ENCODE assay signal across 8 cellular contexts in genomic region chr15:30859091-30859874, GRCh38. TPM values are rescaled to one million over a fixed set of nuclear protein-coding genes. Genes with fewer than 3 reads are reported as not detected.
DNase-seq lines count a peak whose midpoint lies in the region; ATAC-seq and TF ChIP-seq lines count a peak whose summit lies in the region.

No MANE protein-coding gene starts in this region.

- H4K91ac ChIP-seq in IMR-90 (ENCODE audit: insufficient read depth, low read depth, low read length): no peak overlapping the region

- BruUV-seq in IMR-90 (replicated peaks; lab: Mats Ljungman, UMichigan): no TSS peak

- H3K27me3 Mint-ChIP-seq in neural progenitor cell (ENCODE audit: insufficient read depth, low read depth): no peaks in the 10 kb centered on the region

- peaks cover 3% of the 10 kb centered on the region for H3K36me3 Mint-ChIP-seq in neural progenitor cell

- H3K56ac ChIP-seq in IMR-90 (ENCODE audit: extremely low read depth, insufficient read depth, low read length): no peak overlapping the region

- 33% methylated on average over 3 of the region's 7 CpGs; no CpG with 5 or more reads in 1 of the 2 experiments for WGBS in IMR-90 (ENCODE audit: extremely low coverage in 2 of 2, insufficient read length in 1 of 2), 2 experiments

- H4K8ac ChIP-seq in IMR-90 (ENCODE audit: low read depth in 2 of 2, low read length in 2 of 2): no peak overlapping the region

- CTCF ChIA-PET in IMR-90 (lab: Yijun Ruan, JAX): interaction anchor here (1.0 to 1.6 kb wide), 11 partner anchors 11 to 576 kb away, joined by 3 to 10 read pairs (median 4); partner anchors contain the start of gene FAN1

- peak; percentile 33; the same call in 1 of the 2 replicates for TF ChIP-seq RAD21 in IMR-90 (IDR thresholded peaks at IDR 0.05; ENCODE audit: low read length)

- H3K23ac ChIP-seq in IMR-90 (ENCODE audit: low read depth, low read length): no peak overlapping the region

- H3K4me2 ChIP-seq in DOHH2 (ENCODE audit: low read length): no peak overlapping the region
- H3K4me2 ChIP-seq in IMR-90 (ENCODE audit: low read depth, low read length): no peak overlapping the region
- no peak overlapping the region for H3K4me2 ChIP-seq in neural progenitor cell

- no peak overlapping the region for H3K18ac ChIP-seq in IMR-90 (ENCODE audit: low read depth, low read length)

- no peak overlapping the region for H2BK120ac ChIP-seq in IMR-90 (ENCODE audit: low read depth, low read length)

- intact Hi-C loops in IMR-90 (cut with micrococcal nuclease): loop anchor here (1.0 kb wide), 1 partner anchor 198 kb away; no protein-coding TSS in a partner anchor

- H3K4me3 ChIP-seq in DOHH2 (ENCODE audit: low read length): no peak overlapping the region
- no peak overlapping the region for H3K4me3 ChIP-seq in IMR-90 (ENCODE audit: insufficient read depth, low read depth, low read length)
- no peak overlapping the region for H3K4me3 ChIP-seq in neural progenitor cell

- H4K5ac ChIP-seq in IMR-90 (ENCODE audit: low read depth, low read length): no peak overlapping the region

- no peak overlapping the region for H3K9ac ChIP-seq in IMR-90 (ENCODE audit: low read depth, low read length)
- H3K9ac ChIP-seq in neural progenitor cell: no peak overlapping the region

- H2AK5ac ChIP-seq in IMR-90 (ENCODE audit: low read depth, low read length): no peak overlapping the region

- TF ChIP-seq CTCF in DOHH2 (IDR thresholded peaks at IDR 0.05; ENCODE audit: low read depth, low read length, poor library complexity, severe bottlenecking): peak; percentile 71
- peak; percentile 62 for TF ChIP-seq CTCF in IMR-90 (conservative IDR thresholded peaks at IDR 0.05; ENCODE audit: low read depth, low read length)
- peak; percentile 75 for TF ChIP-seq CTCF in neural progenitor cell (IDR thresholded peaks at IDR 0.05)

- H2AFZ ChIP-seq in IMR-90 (replicated peaks; ENCODE audit: low read length, poor library complexity) (no peak overlapping the region), neural progenitor cell (replicated peaks) (no peak overlapping the region)

- H3F3A ChIP-seq in DOHH2 (ENCODE audit: control insufficient read depth, insufficient read depth): no peaks in the 10 kb centered on the region
- H3F3A ChIP-seq in neural progenitor cell (ENCODE audit: low read depth): no peaks in the 10 kb centered on the region

- POLR2A ChIA-PET in IMR-90 (lab: Charles Lee; ENCODE audit: unreplicated experiment): interaction anchor here (0.5 kb wide), 1 partner anchor 647 kb away, joined by 3 read pairs; no protein-coding TSS in a partner anchor

- H3K9me3 ChIP-seq in DOHH2 (ENCODE audit: control insufficient read depth, insufficient read depth, low read length) (no peaks in the 10 kb centered on the region), IMR-90 (ENCODE audit: control insufficient read depth, insufficient read depth, low read length) (no peaks in the 10 kb centered on the region), neural progenitor cell (ENCODE audit: low read depth) (no peaks in the 10 kb centered on the region)

- no peak overlapping the region for H2AK9ac ChIP-seq in IMR-90 (replicated peaks; ENCODE audit: low read depth, low read length, poor library complexity)

- H2BK15ac ChIP-seq in IMR-90 (ENCODE audit: low read depth, low read length): no peak overlapping the region

- no peaks in the 10 kb centered on the region for H3K79me1 ChIP-seq in IMR-90 (ENCODE audit: low read depth in 1 of 2, low read length in 2 of 2)

- no peak for TF ChIP-seq POLR2A in IMR-90 (IDR thresholded peaks at IDR 0.05; ENCODE audit: low read depth, low read length)

- H3K27me3 ChIP-seq in DOHH2 (ENCODE audit: control insufficient read depth, low read length) (peaks cover 6% of the 10 kb centered on the region; the same call in 1 of the 2 replicates), IMR-90 (ENCODE audit: control insufficient read depth, insufficient read depth, low read length) (no peaks in the 10 kb centered on the region; the same call in 1 of the 2 replicates), neural progenitor cell (no peaks in the 10 kb centered on the region)

- peaks cover 3% of the 10 kb centered on the region for H3K9me3 Mint-ChIP-seq in neural progenitor cell

- dilution Hi-C loops in IMR-90 (cut with HindIII; ENCODE audit: low sequenced_read_pairs, unreplicated experiment): no loop called here

- ATAC-seq in IMR-90 (ENCODE audit: low read depth) (peak; percentile 70), HG02938 (IDR thresholded peaks at IDR 0.05; ENCODE audit: unreplicated experiment) (no peak), GM18519 (IDR thresholded peaks at IDR 0.05; ENCODE audit: low FRiP score, unreplicated experiment) (no peak)

- no peaks in the 10 kb centered on the region for H3K9me2 ChIP-seq in DOHH2 (replicated peaks; ENCODE audit: control insufficient read depth, low read length)

- H3K4me3 Mint-ChIP-seq in neural progenitor cell: no peak overlapping the region

- H2BK20ac ChIP-seq in IMR-90 (ENCODE audit: low read depth, low read length): no peak overlapping the region

- peaks cover 14% of the 10 kb centered on the region for H3K4me1 Mint-ChIP-seq in neural progenitor cell

- H3K4me1 ChIP-seq in DOHH2 (ENCODE audit: control insufficient read depth, low read length): no peaks in the 10 kb centered on the region
- H3K4me1 ChIP-seq in IMR-90 (ENCODE audit: control insufficient read depth, insufficient read depth, low read length): no peaks in the 10 kb centered on the region
- no peaks in the 10 kb centered on the region for H3K4me1 ChIP-seq in neural progenitor cell

- H3K36me3 ChIP-seq in DOHH2 (ENCODE audit: control insufficient read depth, low read length): no peaks in the 10 kb centered on the region
- no peaks in the 10 kb centered on the region for H3K36me3 ChIP-seq in IMR-90 (ENCODE audit: control insufficient read depth, insufficient read depth, low read length)
- no peaks in the 10 kb centered on the region for H3K36me3 ChIP-seq in neural progenitor cell

- no peak overlapping the region for H2BK5ac ChIP-seq in IMR-90 (ENCODE audit: low read depth, low read length, poor library complexity, severe bottlenecking)

- DNase-seq in IMR-90 (peak; percentile 29), dedifferentiated amniotic fluid mesenchymal stem cell (ENCODE audit: extremely low spot score) (peak; percentile 15), neural progenitor cell (ENCODE audit: low spot score) (peak; percentile 49), NCI-H1694 (lab: John Stamatoyannopoulos, UW) (no peak), NCI-H748 (lab: John Stamatoyannopoulos, UW; ENCODE audit: unreplicated experiment) (no peak)

- H3K79me2 ChIP-seq in DOHH2 (ENCODE audit: control insufficient read depth, low read length) (no peaks in the 10 kb centered on the region), neural progenitor cell (ENCODE audit: low read depth) (no peaks in the 10 kb centered on the region)

- H3K27ac ChIP-seq in DOHH2 (ENCODE audit: low read depth, low read length) (no peak overlapping the region), IMR-90 (ENCODE audit: insufficient read depth, low read length) (no peak overlapping the region), neural progenitor cell (no peak overlapping the region)

- no peak overlapping the region for H3K27ac Mint-ChIP-seq in neural progenitor cell

- H4K20me1 ChIP-seq in DOHH2 (ENCODE audit: control insufficient read depth, insufficient read depth, low read depth, low read length): no peaks in the 10 kb centered on the region
- no peaks in the 10 kb centered on the region for H4K20me1 ChIP-seq in IMR-90 (ENCODE audit: insufficient read depth, low read length)
- H4K20me1 ChIP-seq in neural progenitor cell (ENCODE audit: low read depth): no peaks in the 10 kb centered on the region

- H3K4ac ChIP-seq in IMR-90 (ENCODE audit: low read depth, low read length): no peak overlapping the region

- in situ Hi-C loops in IMR-90 (cut with MboI; ENCODE audit: low sequenced_read_pairs): no loop called here

- H3K14ac ChIP-seq in IMR-90 (replicated peaks; ENCODE audit: low read depth, low read length): no peak overlapping the region

- H3K9me1 ChIP-seq in IMR-90 (ENCODE audit: insufficient read depth, low read length): no peaks in the 10 kb centered on the region

TF ChIP-seq in IMR-90, 13 proteins besides CTCF, POLR2A, EP300 and RAD21:
- TF ChIP-seq RCOR1 (IDR thresholded peaks at IDR 0.05; ENCODE audit: insufficient replicate concordance, low read length) (no peak), SMC3 (IDR thresholded peaks at IDR 0.05; ENCODE audit: low read depth, low read length) (peak; percentile 45)

RNA-seq across cellular contexts. Expression of gene FAN1, which starts 44.4 kb away (rescaled TPM):
- total RNA-seq in IMR-90 (2012; rRNA removed): 12.4 and 15.0 TPM in 2 replicates
- polyA plus RNA-seq in IMR-90 (2012; rRNA removed): 5.9 and 7.6 TPM in 2 replicates
- polyA plus RNA-seq in IMR-90 (2012; cell fraction: cytosol; rRNA removed): 1.8 and 4.4 TPM in 2 replicates
- polyA plus RNA-seq in IMR-90 (2012; cell fraction: nucleus; rRNA removed; ENCODE audit: low replicate concordance): 24.8 and 28.2 TPM in 2 replicates
- 32.0 and 35.3 TPM in 2 replicates for total RNA-seq in neural progenitor cell (ENCODE audit: low replicate concordance)

Comparison
In these comparisons a context has a peak if more than half of its experiments do, and no peak if none do; other contexts are left out.
1. DNase-seq: peak in IMR-90 (single experiment), dedifferentiated amniotic fluid mesenchymal stem cell (single experiment) and neural progenitor cell (single experiment); none in NCI-H1694 (single experiment) and NCI-H748 (single experiment).
2. Peak in every context shown above with its lines, with median percentiles within 50 percentile points of each other: CTCF ChIP-seq.